8 cellular contexts compared by ENCODE assay signal in genomic region chr7:82677493-82677892, GRCh38.
A peak's percentile ranks its signal among the peaks of the same experiment; 100 is the strongest.
DNase-seq lines count a peak whose midpoint lies in the region; ATAC-seq and TF ChIP-seq lines count a peak whose summit lies in the region.
"Had no signal": no experiment of that assay in that cellular context is flagged by ENCODE, and none has a peak within 500 bp of the region (broad histone marks: within the 10 kb centered on the region; RNA-seq: fewer than 3 reads in every experiment).

No MANE protein-coding gene starts in this region.

- no peaks in the 10 kb centered on the region for H3K36me3 Mint-ChIP-seq in endothelial cell (ENCODE audit: low read depth, unreplicated experiment)
- H3K36me3 Mint-ChIP-seq: IgD-negative memory B cell had no signal

- H3K9me3 Mint-ChIP-seq in endothelial cell (ENCODE audit: unreplicated experiment), result no peaks in the 10 kb centered on the region

- intact Hi-C loops in left lung (cut with DNase I) (no loop called here), head of caudate nucleus (cut with DNase I) (no loop called here)

- H3K9me3 ChIP-seq in left lung, result no peaks in the 10 kb centered on the region

- H3K4me1 ChIP-seq in left lung, result no peaks in the 10 kb centered on the region

- H3K27me3 Mint-ChIP-seq in endothelial cell (ENCODE audit: unreplicated experiment), result no peaks in the 10 kb centered on the region
- H3K27me3 Mint-ChIP-seq: IgD-negative memory B cell had no signal

- H3K4me3 ChIP-seq in left lung, result no peak overlapping the region

- H3K36me3 ChIP-seq in left lung, result no peaks in the 10 kb centered on the region

- H3K27ac Mint-ChIP-seq in endothelial cell (ENCODE audit: unreplicated experiment), result no peak overlapping the region
- H3K27ac Mint-ChIP-seq: IgD-negative memory B cell had no signal

- TF ChIP-seq CTCF in left lung (IDR thresholded peaks at IDR 0.05) (no peak), endothelial cell (IDR thresholded peaks at IDR 0.05; ENCODE audit: unreplicated experiment) (no peak)

- no peak overlapping the region for H3K27ac ChIP-seq in left lung

- peaks cover 7% of the 10 kb centered on the region for H3K4me1 Mint-ChIP-seq in endothelial cell (ENCODE audit: unreplicated experiment)
- H3K4me1 Mint-ChIP-seq: IgD-negative memory B cell had no signal

- DNase-seq in activated CD4-positive, alpha-beta T cell treated with anti-CD3 and anti-CD28 coated beads, Interleukin-2, amount 50 U/mL, for 4 hours, result peak; percentile 6 to 7
- DNase-seq in left lung (no peak), head of caudate nucleus (no peak), endothelial cell (ENCODE audit: low spot score) (no peak), SIG-M5 (lab: John Stamatoyannopoulos, UW) (no peak)

- peak; percentile 80 for ATAC-seq in GM18861 (IDR thresholded peaks at IDR 0.05; ENCODE audit: unreplicated experiment)
- ATAC-seq in HG02981 (IDR thresholded peaks at IDR 0.05; ENCODE audit: unreplicated experiment), result peak; percentile 86
- ATAC-seq in left lung, result peak; percentile 65

- H3K4me3 Mint-ChIP-seq in endothelial cell (ENCODE audit: unreplicated experiment), result no peak overlapping the region
- H3K4me3 Mint-ChIP-seq: IgD-negative memory B cell had no signal

- H3K27me3 ChIP-seq in left lung, result no peaks in the 10 kb centered on the region

Comparison
In these comparisons a context has a peak if more than half of its experiments do, and no peak if none do; other contexts are left out.
1. DNase-seq: peak in activated CD4-positive, alpha-beta T cell treated with anti-CD3 and anti-CD28 coated beads, Interleukin-2, amount 50 U/mL, for 4 hours (2 of 2); none in left lung (0 of 2), head of caudate nucleus (0 of 42), endothelial cell (single experiment) and SIG-M5 (single experiment).
2. Peak in every context shown above with its lines, with median percentiles within 50 percentile points of each other: ATAC-seq.